In genomic region chr19:55537741-55538111, GRCh38 we compare ENCODE assay signal across 1 cellular context.
TF ChIP-seq lines count a peak whose summit lies in the region.

No MANE protein-coding gene starts in this region.

TF ChIP-seq in WTC11, 78 proteins besides CTCF, POLR2A, EP300 and RAD21 (continued from another document):
- TF ChIP-seq HMGXB4 (CRISPR knock-in tag; IDR thresholded peaks at IDR 0.05): no peak
- TF ChIP-seq TEAD4 (CRISPR knock-in tag; IDR thresholded peaks at IDR 0.05): no peak
- TF ChIP-seq CREB1 (CRISPR knock-in tag; IDR thresholded peaks at IDR 0.05): no peak
